In genomic region chr1:164320780-164321683, GRCh38 we compare ENCODE assay signal across 8 cellular contexts.
DNase-seq lines count a peak whose midpoint lies in the region; ATAC-seq and TF ChIP-seq lines count a peak whose summit lies in the region.

No MANE protein-coding gene starts in this region.

- H3K27me3 Mint-ChIP-seq in CD8-positive, alpha-beta memory T cell: peaks cover 8% of the 10 kb centered on the region in 2 donors

- no peaks in the 10 kb centered on the region for H3K36me3 Mint-ChIP-seq in CD8-positive, alpha-beta memory T cell

- 6 to 12% (median 7%) methylated on average over 28 to 55 of the region's 55 CpGs for WGBS in stomach, 5 donors

- intact Hi-C loops in stomach (cut with DNase I; ENCODE audit: low total_unique reads): no loop called here

- peaks cover 0 to 14% (median 5%) of the 10 kb centered on the region in 4 donors for H3K4me1 ChIP-seq in stomach
- no peaks in the 10 kb centered on the region for H3K4me1 ChIP-seq in CD8-positive, alpha-beta memory T cell (ENCODE audit: insufficient read depth, low read length)

- H3K36me3 ChIP-seq in stomach: no peaks in the 10 kb centered on the region
- H3K36me3 ChIP-seq in CD8-positive, alpha-beta memory T cell (ENCODE audit: insufficient read depth, low read length): no peaks in the 10 kb centered on the region

- H3K27ac Mint-ChIP-seq in CD8-positive, alpha-beta memory T cell: no peak overlapping the region

- H3K9me3 ChIP-seq in stomach: no peaks in the 10 kb centered on the region
- no peaks in the 10 kb centered on the region for H3K9me3 ChIP-seq in CD8-positive, alpha-beta memory T cell (ENCODE audit: low read length)

- POLR2A ChIA-PET in CD8-positive, alpha-beta memory T cell (lab: Charles Lee): no interaction called here

- H3K27ac ChIP-seq in stomach: peak overlapping the region in 2 of 5 donors; percentile 57
- no peak overlapping the region for H3K27ac ChIP-seq in CD8-positive, alpha-beta memory T cell (ENCODE audit: low read depth, low read length)

- TF ChIP-seq CTCF in cardiac fibroblast (IDR thresholded peaks at IDR 0.05; ENCODE audit: low read depth, low read length) (no peak), stomach (IDR thresholded peaks at IDR 0.05) (no peak)

- H3K9me3 Mint-ChIP-seq in CD8-positive, alpha-beta memory T cell: peaks cover 2 to 15% (median 6%) of the 10 kb centered on the region in 5 donors

- ATAC-seq in HG03378 (IDR thresholded peaks at IDR 0.05; ENCODE audit: unreplicated experiment): no peak
- no peak for ATAC-seq in GM21423 (IDR thresholded peaks at IDR 0.05; ENCODE audit: unreplicated experiment)

- H3K4me3 Mint-ChIP-seq in CD8-positive, alpha-beta memory T cell: no peak overlapping the region

- no peaks in the 10 kb centered on the region for H3K4me1 Mint-ChIP-seq in CD8-positive, alpha-beta memory T cell

- TF ChIP-seq EP300 in stomach (IDR thresholded peaks at IDR 0.05): no peak

- H3K4me3 ChIP-seq in cardiac fibroblast (replicated peaks in 1 of 2; ENCODE audit: low read depth in 2 of 2, low read length in 2 of 2) (peak overlapping the region; percentile 25 to 41), stomach (peak overlapping the region; percentile 42 to 53 (median 46))
- H3K4me3 ChIP-seq in CD8-positive, alpha-beta memory T cell (ENCODE audit: low read length): no peak overlapping the region

- no peak for TF ChIP-seq POLR2A in stomach (IDR thresholded peaks at IDR 0.05)

- DNase-seq in M059J (ENCODE audit: low read depth): peak; percentile 2
- DNase-seq in cardiac fibroblast (ENCODE audit: low read depth in 2 of 2): peak; percentile 15 to 32
- peak; percentile 35 for DNase-seq in iris pigment epithelial cell (ENCODE audit: low read depth)
- peak; percentile 28 for DNase-seq in stomach
- no peak for DNase-seq in RKO (ENCODE audit: low spot score)
- DNase-seq in CD8-positive, alpha-beta memory T cell: no peak

- CTCF ChIA-PET in CD8-positive, alpha-beta memory T cell (lab: Charles Lee): no interaction called here

- H3K27me3 ChIP-seq in stomach: peaks cover 0 to 11% (median 8%) of the 10 kb centered on the region in 3 donors
- no peaks in the 10 kb centered on the region for H3K27me3 ChIP-seq in CD8-positive, alpha-beta memory T cell (ENCODE audit: insufficient read depth, low read length, poor library complexity, severe bottlenecking)

Comparison
In these comparisons a context has a peak if more than half of its experiments do, and no peak if none do; other contexts are left out.
1. DNase-seq: peak in M059J (single experiment), cardiac fibroblast (2 of 2), iris pigment epithelial cell (single experiment) and stomach (single experiment); none in RKO (single experiment) and CD8-positive, alpha-beta memory T cell (0 of 5).